8 cellular contexts compared by ENCODE assay signal in the genomic region with DNA sequence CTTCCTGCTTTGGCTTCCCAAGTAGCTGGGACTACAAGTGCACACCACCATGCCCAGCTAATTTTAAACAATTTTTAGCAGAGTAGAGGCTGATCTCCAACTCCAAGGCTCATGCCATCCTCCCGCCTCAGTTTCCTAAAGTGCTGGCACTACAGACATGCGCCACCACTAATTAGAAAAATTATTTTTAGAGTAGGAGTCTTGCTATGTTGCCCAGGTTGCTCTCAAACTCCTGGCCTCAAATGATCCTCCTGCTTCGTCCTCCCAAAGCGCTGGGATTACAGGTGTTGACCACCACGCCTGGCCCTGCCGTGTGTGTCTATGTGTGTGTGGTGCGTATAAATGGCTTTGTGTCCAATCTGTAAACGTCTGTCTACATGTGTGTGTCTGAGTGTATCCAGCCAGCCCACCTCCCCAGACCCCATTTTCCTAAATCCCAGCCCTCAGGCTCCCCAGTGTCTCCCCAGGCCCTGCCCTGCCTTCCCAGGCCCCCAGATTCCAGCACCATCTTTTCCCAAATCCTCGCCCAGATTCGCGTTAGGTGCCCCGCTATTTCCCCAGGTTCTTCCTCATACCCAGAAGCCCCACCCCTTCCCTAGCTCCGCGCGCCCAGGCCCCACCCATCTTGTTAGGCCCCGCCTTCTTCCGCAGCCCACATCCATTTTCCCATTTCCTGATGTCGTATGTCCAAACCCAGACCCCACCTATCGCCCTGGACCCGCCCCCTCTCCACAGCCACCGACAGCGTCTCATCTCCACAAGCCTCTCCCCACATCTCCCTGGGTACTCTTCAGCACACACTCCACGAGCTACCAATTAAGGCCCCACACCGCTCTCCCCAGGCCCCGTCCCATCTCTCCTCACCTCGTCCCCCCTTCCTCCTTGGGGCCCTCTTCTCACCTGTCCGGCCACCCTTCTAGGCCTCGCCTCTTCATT. TPM values are rescaled to one million over a fixed set of nuclear protein-coding genes. Genes with fewer than 3 reads are reported as not detected.
DNase-seq lines count a peak whose midpoint lies in the region; TF ChIP-seq lines count a peak whose summit lies in the region.

No MANE protein-coding gene starts in this region.

- peak overlapping the region; percentile 62 for H3K4me3 Mint-ChIP-seq in T-helper 2 cell treated with Interferon-gamma antibody and Interleukin-4, amounts not matched to agents 5 μg/mL and 100 μg/mL, for 36 hours
- peak overlapping the region; percentile 36 for H3K4me3 Mint-ChIP-seq in stimulated activated naive CD8-positive, alpha-beta T cell treated with anti-CD3 and anti-CD28 coated beads, Interleukin-15, Interleukin-2, amounts not matched to agents 100 ng/mL and 50 ng/mL, for 24 hours

- H3K36me3 Mint-ChIP-seq in T-helper 2 cell treated with Interferon-gamma antibody and Interleukin-4, amounts not matched to agents 5 μg/mL and 100 μg/mL, for 36 hours (ENCODE audit: low read depth): no peaks in the 10 kb centered on the region
- H3K36me3 Mint-ChIP-seq in stimulated activated naive CD8-positive, alpha-beta T cell treated with anti-CD3 and anti-CD28 coated beads, Interleukin-15, Interleukin-2, amounts not matched to agents 100 ng/mL and 50 ng/mL, for 24 hours (ENCODE audit: low read depth): no peaks in the 10 kb centered on the region

- peaks cover 64% of the 10 kb centered on the region for H3K27me3 Mint-ChIP-seq in T-helper 2 cell treated with Interferon-gamma antibody and Interleukin-4, amounts not matched to agents 5 μg/mL and 100 μg/mL, for 36 hours (ENCODE audit: low read depth)
- H3K27me3 Mint-ChIP-seq in stimulated activated naive CD8-positive, alpha-beta T cell treated with anti-CD3 and anti-CD28 coated beads, Interleukin-15, Interleukin-2, amounts not matched to agents 100 ng/mL and 50 ng/mL, for 24 hours: peaks cover 70% of the 10 kb centered on the region

- peaks cover 0 to 3% (median 0%) of the 10 kb centered on the region in 4 donors for H3K36me3 ChIP-seq in esophagus muscularis mucosa
- H3K36me3 ChIP-seq in osteoblast (ENCODE audit: insufficient read depth, low read length): no peaks in the 10 kb centered on the region

- TF ChIP-seq POLR2A in esophagus muscularis mucosa (IDR thresholded peaks at IDR 0.05; ENCODE audit: low read depth): no peak

- H2AFZ ChIP-seq in osteoblast (ENCODE audit: low read length): no peak overlapping the region

- no peak for TF ChIP-seq EP300 in esophagus muscularis mucosa (IDR thresholded peaks at IDR 0.05)

- no peaks in the 10 kb centered on the region for H3K79me2 ChIP-seq in osteoblast (ENCODE audit: insufficient read depth, low read length)

- peak overlapping the region in 3 of 4 donors; percentile 25 to 39 (median 27) for H3K4me3 ChIP-seq in esophagus muscularis mucosa
- H3K4me3 ChIP-seq in osteoblast (ENCODE audit: insufficient read depth, low read length): no peak overlapping the region

- peak overlapping the region; percentile 63 for H3K27ac ChIP-seq in RWPE1
- no peak overlapping the region for H3K27ac ChIP-seq in esophagus muscularis mucosa (replicated peaks in 1 of 4)
- H3K27ac ChIP-seq in osteoblast (ENCODE audit: low read depth, low read length): no peak overlapping the region

- H3K9me3 ChIP-seq in esophagus muscularis mucosa (no peaks in the 10 kb centered on the region), osteoblast (ENCODE audit: low read depth, low read length) (no peaks in the 10 kb centered on the region)

- no peaks in the 10 kb centered on the region for H4K20me1 ChIP-seq in osteoblast (ENCODE audit: insufficient read depth, low read length)

- intact Hi-C loops in esophagus muscularis mucosa (cut with DNase I): no loop called here

- 18% methylated on average over 28 of the region's 28 CpGs for WGBS in esophagus muscularis mucosa

- H3K9me3 Mint-ChIP-seq in T-helper 2 cell treated with Interferon-gamma antibody and Interleukin-4, amounts not matched to agents 5 μg/mL and 100 μg/mL, for 36 hours: no peaks in the 10 kb centered on the region
- H3K9me3 Mint-ChIP-seq in stimulated activated naive CD8-positive, alpha-beta T cell treated with anti-CD3 and anti-CD28 coated beads, Interleukin-15, Interleukin-2, amounts not matched to agents 100 ng/mL and 50 ng/mL, for 24 hours: no peaks in the 10 kb centered on the region

- CTCF ChIA-PET in RWPE1 (lab: Yijun Ruan, JAX): interaction anchor here (0.6 to 4.8 kb wide), 5 partner anchors 10 to 257 kb away, joined by 3 to 21 read pairs (median 4); no protein-coding TSS in a partner anchor

- TF ChIP-seq CTCF in RWPE1 (conservative IDR thresholded peaks at IDR 0.05; ENCODE audit: low read depth) (no peak), esophagus muscularis mucosa (IDR thresholded peaks at IDR 0.05) (no peak), osteoblast (IDR thresholded peaks at IDR 0.05; ENCODE audit: extremely low read depth, low read depth, low read length) (no peak)

- H3K27me3 ChIP-seq in esophagus muscularis mucosa (peaks cover 0 to 85% (median 25%) of the 10 kb centered on the region in 4 donors), osteoblast (ENCODE audit: insufficient read depth, low read length) (peaks cover 72% of the 10 kb centered on the region)

- peaks cover 10 to 29% (median 27%) of the 10 kb centered on the region in 4 donors for H3K4me1 ChIP-seq in esophagus muscularis mucosa
- no peaks in the 10 kb centered on the region for H3K4me1 ChIP-seq in osteoblast (ENCODE audit: insufficient read depth, low read length)

- peaks cover 30% of the 10 kb centered on the region for H3K4me1 Mint-ChIP-seq in T-helper 2 cell treated with Interferon-gamma antibody and Interleukin-4, amounts not matched to agents 5 μg/mL and 100 μg/mL, for 36 hours (ENCODE audit: low read depth)
- peaks cover 43% of the 10 kb centered on the region for H3K4me1 Mint-ChIP-seq in stimulated activated naive CD8-positive, alpha-beta T cell treated with anti-CD3 and anti-CD28 coated beads, Interleukin-15, Interleukin-2, amounts not matched to agents 100 ng/mL and 50 ng/mL, for 24 hours (ENCODE audit: low read depth)

- DNase-seq in T-helper 2 cell treated with Interferon-gamma antibody and Interleukin-4, amounts not matched to agents 5 μg/mL and 100 μg/mL, for 36 hours (ENCODE audit: low spot score): peak; percentile 28
- DNase-seq in T-helper 2 cell (no peak), RWPE1 (ENCODE audit: low spot score) (peak; percentile 78), esophagus muscularis mucosa (ENCODE audit: extremely low spot score) (no peak), Ammon's horn (ENCODE audit: low spot score) (no peak), DMS 273 (lab: John Stamatoyannopoulos, UW; ENCODE audit: unreplicated experiment) (no peak), osteoblast (ENCODE audit: insufficient read length, low spot score, missing footprints) (no peak)

- no peak overlapping the region for H3K27ac Mint-ChIP-seq in T-helper 2 cell treated with Interferon-gamma antibody and Interleukin-4, amounts not matched to agents 5 μg/mL and 100 μg/mL, for 36 hours
- H3K27ac Mint-ChIP-seq in stimulated activated naive CD8-positive, alpha-beta T cell treated with anti-CD3 and anti-CD28 coated beads, Interleukin-15, Interleukin-2, amounts not matched to agents 100 ng/mL and 50 ng/mL, for 24 hours: no peak overlapping the region

- POLR2A ChIA-PET in RWPE1 (lab: Yijun Ruan, JAX; ENCODE audit: low non-redundant PET): interaction anchor here (0.6 to 1.0 kb wide), 3 partner anchors 10 to 37 kb away, joined by 3 read pairs; a partner anchor contains a TSS

- H3K4me2 ChIP-seq in osteoblast (ENCODE audit: insufficient read depth, low read length): no peak overlapping the region

RNA-seq across cellular contexts. Expression of a gene that starts 24.9 kb away (rescaled TPM):
- total RNA-seq in esophagus muscularis mucosa: 10 to 100 TPM in 2 of 4 donors, 1 to 10 TPM in 2; 6.2 to 18.7 (median 10.4) TPM
- total RNA-seq in osteoblast: under 0.01 and 0.36 TPM in 2 replicates

RNA-seq across cellular contexts. Expression of a gene that starts 27.5 kb away (rescaled TPM):
- 10 to 100 TPM; 22.8 to 33.2 (median 30.7) TPM for total RNA-seq in esophagus muscularis mucosa
- 8.3 and 19.7 TPM in 2 replicates for total RNA-seq in osteoblast

RNA-seq across cellular contexts. Expression of a gene that starts 37.2 kb away (rescaled TPM):
- total RNA-seq in esophagus muscularis mucosa (1 to 10 TPM; 2.3 to 9.4 (median 5.2) TPM), osteoblast (2.1 and 4.0 TPM in 2 replicates)

Comparison
In these comparisons a context has a peak if more than half of its experiments do, and no peak if none do; other contexts are left out.
1. DNase-seq: peak in T-helper 2 cell treated with Interferon-gamma antibody and Interleukin-4, amounts not matched to agents 5 μg/mL and 100 μg/mL, for 36 hours (single experiment) and RWPE1 (single experiment); none in T-helper 2 cell (0 of 5), esophagus muscularis mucosa (single experiment), Ammon's horn (single experiment), DMS 273 (single experiment) and osteoblast (single experiment).